Comparison of ENCODE assay signal across 13 cellular contexts in genomic region chr7:151366872-151367207, GRCh38. TPM values are rescaled to one million over a fixed set of nuclear protein-coding genes. Genes with fewer than 3 reads are reported as not detected.
DNase-seq lines count a peak whose midpoint lies in the region; ATAC-seq and TF ChIP-seq lines count a peak whose summit lies in the region.
"Had no signal": no experiment of that assay in that cellular context is flagged by ENCODE, and none has a peak within 500 bp of the region (broad histone marks: within the 10 kb centered on the region; RNA-seq: fewer than 3 reads in every experiment).

No MANE protein-coding gene starts in this region.

- H3K4me3 ChIP-seq in fibroblast of lung (replicated peaks in 1 of 4; ENCODE audit: control extremely low read depth in 1 of 4, insufficient read depth in 1 of 4, low read depth in 3 of 4, low read length in 4 of 4) (no peak overlapping the region), mucosa of descending colon (no peak overlapping the region), uterus (no peak overlapping the region)
- H3K4me3 ChIP-seq: GM12878 had no signal

- no peaks in the 10 kb centered on the region for H4K20me1 ChIP-seq in fibroblast of lung (ENCODE audit: control insufficient read depth, extremely low read depth, insufficient read depth, low read length)

- H3K4me1 ChIP-seq in fibroblast of lung (ENCODE audit: control insufficient read depth, extremely low read depth, insufficient read depth, low read length) (peaks cover 24% of the 10 kb centered on the region), mucosa of descending colon (ENCODE audit: low read depth) (no peaks in the 10 kb centered on the region), uterus (no peaks in the 10 kb centered on the region)

- TF ChIP-seq POLR2A in uterus (IDR thresholded peaks at IDR 0.05) = no peak

- intact Hi-C loops in mucosa of descending colon (cut with DNase I, micrococcal nuclease) = loop anchor here in 1 of 2 donors (10.0 kb wide), 1 partner anchor 388 kb away; no protein-coding TSS in a partner anchor
- intact Hi-C loops in uterus (cut with DNase I; ENCODE audit: low total_unique reads) = loop anchor here (5.0 kb wide), 1 partner anchor 80 kb away; no protein-coding TSS in a partner anchor

- H3K27ac ChIP-seq in fibroblast of lung (ENCODE audit: insufficient read depth, low read length) (peak overlapping the region; percentile 94), uterus (peak overlapping the region; percentile 23 to 48)

- peaks cover 4% of the 10 kb centered on the region for H3K36me3 ChIP-seq in fibroblast of lung (ENCODE audit: control insufficient read depth, insufficient read depth, low read length)
- H3K36me3 ChIP-seq in mucosa of descending colon (ENCODE audit: low read depth) = no peaks in the 10 kb centered on the region
- no peaks in the 10 kb centered on the region for H3K36me3 ChIP-seq in uterus

- H2AFZ ChIP-seq in fibroblast of lung (ENCODE audit: low read length) = no peak overlapping the region

- no peaks in the 10 kb centered on the region for H3K27me3 ChIP-seq in fibroblast of lung (ENCODE audit: control insufficient read depth, insufficient read depth, low read length)
- H3K27me3 ChIP-seq in uterus = no peaks in the 10 kb centered on the region

- peak; percentile 43 for ATAC-seq in mucosa of descending colon
- no peak for ATAC-seq in GM19452 (IDR thresholded peaks at IDR 0.05; ENCODE audit: unreplicated experiment)
- ATAC-seq: GM12878 had no signal

- TF ChIP-seq CTCF in fibroblast of lung (conservative IDR thresholded peaks at IDR 0.05 in 1 of 2, IDR thresholded peaks at IDR 0.05 in 1 of 2; ENCODE audit: low read depth in 1 of 2, low read length in 2 of 2) (no peak), mucosa of descending colon (IDR thresholded peaks at IDR 0.05) (no peak), uterus (IDR thresholded peaks at IDR 0.05) (no peak)

- peak overlapping the region; percentile 68 for H3K4me2 ChIP-seq in fibroblast of lung (ENCODE audit: extremely low read depth, insufficient read depth, low read length)

- no peak overlapping the region for H3K9ac ChIP-seq in fibroblast of lung (ENCODE audit: insufficient read depth, low read length)

- DNase-seq in LHCN-M2 (ENCODE audit: low read depth) (peak; percentile 75), fibroblast of lung (ENCODE audit: low read depth in 2 of 2) (peak; percentile 83 to 86), mucosa of descending colon (no peak), uterus (no peak), T-helper 2 cell (no peak), NCI-H1105 (lab: John Stamatoyannopoulos, UW) (no peak)
- DNase-seq: activated naive CD8-positive, alpha-beta T cell treated with anti-CD3 and anti-CD28 coated beads, Interleukin-2, amount 10 ng/mL, durations not matched to agents 7 days and 5 days; effector memory CD4-positive, alpha-beta T cell; H7; hippocampal formation; NCI-H510A had no signal

- H3K9me3 ChIP-seq in fibroblast of lung (ENCODE audit: control insufficient read depth, insufficient read depth, low read depth, low read length) (no peaks in the 10 kb centered on the region), mucosa of descending colon (no peaks in the 10 kb centered on the region), uterus (no peaks in the 10 kb centered on the region)

- no peaks in the 10 kb centered on the region for H3K79me2 ChIP-seq in fibroblast of lung (ENCODE audit: control insufficient read depth, insufficient read depth, low read length)

RNA-seq across cellular contexts. Expression of gene NUB1, which starts 25.2 kb away (rescaled TPM):
- 60.8 and 67.4 TPM in 2 replicates for total RNA-seq in LHCN-M2 (2014; rRNA removed)
- polyA plus RNA-seq in LHCN-M2 (2012) = 39.3 TPM
- 42.9 and 44.4 TPM in 2 replicates for total RNA-seq in fibroblast of lung
- polyA plus RNA-seq in fibroblast of lung = 59.4 and 77.7 TPM in 2 replicates
- polyA plus RNA-seq in fibroblast of lung (2012) = 43.6 and 54.4 TPM in 2 replicates
- 21.0 and 25.3 TPM in 2 replicates for polyA minus RNA-seq in fibroblast of lung (ENCODE audit: low replicate concordance)
- 10 to 100 TPM; 66.2 to 77.5 (median 76.9) TPM for total RNA-seq in mucosa of descending colon
- 10 to 100 TPM; 27.9 to 51.1 (median 39.1) TPM for total RNA-seq in uterus

RNA-seq across cellular contexts. Expression of gene WDR86, which starts 43.0 kb away (rescaled TPM):
- total RNA-seq in LHCN-M2 (2014; rRNA removed) = 1.3 TPM in 1 of 2 replicates, not detected in the other
- 0.09 TPM for polyA plus RNA-seq in LHCN-M2 (2012)
- total RNA-seq in fibroblast of lung = 0.33 and 1.0 TPM in 2 replicates
- polyA plus RNA-seq in fibroblast of lung = not detected in 2 replicates
- polyA plus RNA-seq in fibroblast of lung (2012) = not detected in 2 replicates
- not detected in 2 replicates for polyA minus RNA-seq in fibroblast of lung (ENCODE audit: low replicate concordance)
- total RNA-seq in mucosa of descending colon = 10 to 100 TPM in 1 of 3 donors, 1 to 10 TPM in 1, under 1 TPM in 1; 0.38 to 16.6 (median 1.2) TPM
- total RNA-seq in uterus = 100 to 1,000 TPM in 1 of 4 donors, 10 to 100 TPM in 2, 1 to 10 TPM in 1; 3.2 to 100 (median 53.4) TPM
- total RNA-seq: GM12878 had no signal

Comparison
In these comparisons a context has a peak if more than half of its experiments do, and no peak if none do; other contexts are left out.
1. DNase-seq: peak in LHCN-M2 (single experiment) and fibroblast of lung (2 of 2); none in mucosa of descending colon (0 of 3), uterus (0 of 2), T-helper 2 cell (0 of 5) and NCI-H1105 (single experiment).